ENCODE assay signal across 18 cellular contexts in the genomic region with DNA sequence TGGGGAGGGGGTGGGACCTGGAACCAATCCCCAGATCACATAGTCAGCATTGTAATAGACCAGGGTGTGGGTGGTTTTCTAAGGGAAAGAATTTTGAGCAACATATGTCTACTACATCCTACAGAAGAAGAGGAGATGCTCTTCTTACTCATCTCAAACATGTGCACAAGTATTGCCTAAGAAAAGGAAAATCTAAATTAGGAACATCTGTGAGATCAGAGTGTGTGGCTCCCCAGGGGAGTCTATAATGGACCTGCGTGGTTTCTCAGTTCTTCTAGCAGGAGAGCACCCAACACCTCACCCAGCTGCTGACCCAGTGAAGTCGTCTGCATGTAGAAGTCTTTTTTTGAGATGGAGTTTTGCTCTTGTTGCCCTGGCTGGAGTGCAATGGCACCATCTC.
"Had no signal": no experiment of that assay in that cellular context is flagged by ENCODE, and none has a peak within 500 bp of the region (broad histone marks: within the 10 kb centered on the region; RNA-seq: fewer than 3 reads in every experiment).

No MANE protein-coding gene starts in this region.

- DNase-seq: effector CD4-positive, alpha-beta T cell; endodermal cell; foreskin fibroblast; glutamatergic neuron; immature natural killer cell; left colon; naive thymus-derived CD4-positive, alpha-beta T cell; posterior cingulate gyrus; stimulated activated CD4-positive, alpha-beta T cell treated with anti-CD3 and anti-CD28 coated beads, Interleukin-2, amount 100 ng/mL, for 48 hours; stimulated activated naive CD8-positive, alpha-beta T cell treated with anti-CD3 and anti-CD28 coated beads, Interleukin-15, Interleukin-2, amounts not matched to agents 100 U/mL and 50 U/mL, for 24 hours; thyroid gland; upper lobe of left lung; uterus had no signal

- H3K27me3 ChIP-seq: gastroesophageal sphincter, suprapubic skin, thyroid gland, upper lobe of left lung, uterus had no signal

- ATAC-seq: gastroesophageal sphincter; left colon; naive thymus-derived CD4-positive, alpha-beta T cell; stimulated activated naive CD8-positive, alpha-beta T cell treated with anti-CD3 and anti-CD28 coated beads, Interleukin-15, Interleukin-2, amounts not matched to agents 100 U/mL and 50 U/mL, for 24 hours had no signal

- H3K4me1 ChIP-seq: upper lobe of left lung, uterus had no signal

- H3K36me3 ChIP-seq: gastroesophageal sphincter, neutrophil, suprapubic skin, thyroid gland, upper lobe of left lung, uterus had no signal

- H3K4me3 ChIP-seq: coronary artery, gastroesophageal sphincter, smooth muscle cell, suprapubic skin, thyroid gland, upper lobe of left lung, uterus had no signal

- H3K27ac ChIP-seq: coronary artery, gastroesophageal sphincter, neutrophil, suprapubic skin, thyroid gland, upper lobe of left lung, uterus had no signal

- H3K4me2 ChIP-seq: smooth muscle cell had no signal

- H3K9me3 ChIP-seq: gastroesophageal sphincter, neutrophil, thyroid gland, upper lobe of left lung, uterus had no signal
